Comparison of ENCODE assay signal across 1 cellular context in genomic region chr7:25731881-25732240, GRCh38.
TF ChIP-seq lines count a peak whose summit lies in the region.

No MANE protein-coding gene starts in this region.

TF ChIP-seq in H1, 55 proteins besides CTCF, POLR2A, EP300 and RAD21 (continued from another document):
- no peak for TF ChIP-seq HDAC2 (IDR thresholded peaks at IDR 0.05; ENCODE audit: borderline replicate concordance in 1 of 2, low read depth in 2 of 2, low read length in 2 of 2)
- TF ChIP-seq SIRT6 (IDR thresholded peaks at IDR 0.05; ENCODE audit: low read length), result no peak
- no peak for TF ChIP-seq ZNF274 (IDR thresholded peaks at IDR 0.05; ENCODE audit: borderline replicate concordance, extremely low read depth, low read length)
- no peak for TF ChIP-seq SAP30 (IDR thresholded peaks at IDR 0.05; ENCODE audit: insufficient read depth, insufficient replicate concordance, low read length)
- no peak for TF ChIP-seq GABPA (IDR thresholded peaks at IDR 0.05; ENCODE audit: borderline replicate concordance, insufficient read depth, low read length)
- TF ChIP-seq TAF1 (IDR thresholded peaks at IDR 0.05; ENCODE audit: low read depth, low read length), result no peak
- TF ChIP-seq BCL11A (IDR thresholded peaks at IDR 0.05; ENCODE audit: low read depth in 2 of 2, low read length in 2 of 2), result no peak
